In genomic region chr16:154223-155030, GRCh38 we compare ENCODE assay signal across 9 cellular contexts. TPM values are rescaled to one million over a fixed set of nuclear protein-coding genes. Genes with fewer than 3 reads are reported as not detected.
DNase-seq lines count a peak whose midpoint lies in the region; ATAC-seq and TF ChIP-seq lines count a peak whose summit lies in the region.
"Had no signal": no experiment of that assay in that cellular context is flagged by ENCODE, and none has a peak within 500 bp of the region (broad histone marks: within the 10 kb centered on the region; RNA-seq: fewer than 3 reads in every experiment).

No MANE protein-coding gene starts in this region.

- TF ChIP-seq CTCF in Calu3 (IDR thresholded peaks at IDR 0.05; ENCODE audit: unreplicated experiment) (no peak), mammary epithelial cell (conservative IDR thresholded peaks at IDR 0.05 in 1 of 2, IDR thresholded peaks at IDR 0.05 in 1 of 2; ENCODE audit: extremely low read depth in 1 of 2, insufficient read depth in 1 of 2, low read depth in 1 of 2, low read length in 2 of 2) (no peak), lower lobe of right lung (IDR thresholded peaks at IDR 0.05) (no peak), tibial nerve (IDR thresholded peaks at IDR 0.05) (no peak)

- H3K36me3 Mint-ChIP-seq in Calu3 (ENCODE audit: insufficient read depth, unreplicated experiment) = peaks cover 9% of the 10 kb centered on the region

- BruUV-seq in Calu3 (replicated peaks; lab: Mats Ljungman, UMichigan) = no TSS peak
- no TSS peak for BruUV-seq in mammary epithelial cell (replicated peaks; lab: Mats Ljungman, UMichigan)

- H3K36me3 ChIP-seq in mammary epithelial cell (ENCODE audit: insufficient read depth, low read length) (no peaks in the 10 kb centered on the region), lower lobe of right lung (no peaks in the 10 kb centered on the region), tibial nerve (no peaks in the 10 kb centered on the region)

- WGBS in mammary epithelial cell (ENCODE audit: low coverage, missing lambda C conversion rate) = 7% methylated on average over 12 of the region's 57 CpGs
- 1 to 2% methylated on average over 38 of the region's 57 CpGs for WGBS in tibial nerve, 2 donors

- peak overlapping the region; percentile 12 for H3K27ac Mint-ChIP-seq in Calu3 (ENCODE audit: unreplicated experiment)

- H3K27ac ChIP-seq in mammary epithelial cell (ENCODE audit: insufficient read depth, low read depth, low read length) (no peak overlapping the region), lower lobe of right lung (no peak overlapping the region), tibial nerve (peak overlapping the region in 1 of 4 donors; percentile 11)

- in situ Hi-C loops in KBM-7 (cut with MboI; ENCODE audit: low pct_unique_long_range_greater_than_20kb, low sequenced_read_pairs) = no loop called here
- in situ Hi-C loops in mammary epithelial cell (cut with MboI; ENCODE audit: low sequenced_read_pairs in 2 of 2) = no loop called here

- H3K79me2 ChIP-seq in mammary epithelial cell (ENCODE audit: insufficient read depth, low read length) = no peaks in the 10 kb centered on the region

- H3K27me3 ChIP-seq in mammary epithelial cell (ENCODE audit: insufficient read depth, low read length) (no peaks in the 10 kb centered on the region), lower lobe of right lung (ENCODE audit: low read depth) (peaks cover 16% of the 10 kb centered on the region), tibial nerve (peaks cover 0 to 46% of the 10 kb centered on the region in 2 donors)

- CTCF ChIA-PET in Calu3 (lab: Charles Lee) (no interaction called here), mammary epithelial cell (lab: Charles Lee; ENCODE audit: low non-redundant PET) (no interaction called here)

- H3K4me1 Mint-ChIP-seq in Calu3 (ENCODE audit: low read depth, unreplicated experiment) = no peaks in the 10 kb centered on the region

- H4K20me1 ChIP-seq in mammary epithelial cell (ENCODE audit: insufficient read depth, low read length) = no peaks in the 10 kb centered on the region

- no peak for TF ChIP-seq EP300 in tibial nerve (IDR thresholded peaks at IDR 0.05)

- TF ChIP-seq POLR2A in tibial nerve (IDR thresholded peaks at IDR 0.05) = no peak

- intact Hi-C loops in Calu3 (cut with micrococcal nuclease; ENCODE audit: unreplicated experiment) = no loop called here
- intact Hi-C loops in mammary epithelial cell (cut with micrococcal nuclease) = no loop called here
- intact Hi-C loops in lower lobe of right lung (cut with DNase I) = no loop called here

- peak overlapping the region; percentile 6 for H3K9ac ChIP-seq in mammary epithelial cell (ENCODE audit: insufficient read depth, low read length)

- H3K9me3 Mint-ChIP-seq in Calu3 (ENCODE audit: low read depth, unreplicated experiment) = no peaks in the 10 kb centered on the region

- peak overlapping the region; percentile 72 for H3K4me3 Mint-ChIP-seq in Calu3 (ENCODE audit: low read depth, unreplicated experiment)

- peak overlapping the region; percentile 43 to 47 (median 47) for H3K4me3 ChIP-seq in mammary epithelial cell (replicated peaks in 1 of 3; ENCODE audit: insufficient read depth in 1 of 3, low read depth in 2 of 3, low read length in 3 of 3)
- peak overlapping the region; percentile 59 for H3K4me3 ChIP-seq in lower lobe of right lung
- H3K4me3 ChIP-seq in tibial nerve = peak overlapping the region; percentile 25 to 51 (median 48)

- H3K27me3 Mint-ChIP-seq in Calu3 (ENCODE audit: unreplicated experiment) = peaks cover 73% of the 10 kb centered on the region

- peak overlapping the region; percentile 92 for H2AFZ ChIP-seq in mammary epithelial cell (ENCODE audit: low read depth, low read length)

- DNase-seq in Calu3 (no peak), KBM-7 (peak; percentile 39), mammary epithelial cell (peak; percentile 46), lower lobe of right lung (no peak), tibial nerve (ENCODE audit: low spot score in 2 of 2) (no peak), activated gamma-delta T cell treated with Interleukin-2 at 50 U/mL for 16 hours (no peak)

- dilution Hi-C loops in mammary epithelial cell (cut with HindIII; ENCODE audit: low sequenced_read_pairs) = no loop called here

- H3K4me2 ChIP-seq in mammary epithelial cell (ENCODE audit: insufficient read depth, low read depth, low read length) = peak overlapping the region; percentile 94

- peak; percentile 52 to 75 for ATAC-seq in lower lobe of right lung
- no peak for ATAC-seq in HG03039 (IDR thresholded peaks at IDR 0.05; ENCODE audit: unreplicated experiment)
- no peak for ATAC-seq in HG02885 (IDR thresholded peaks at IDR 0.05; ENCODE audit: poor library complexity, unreplicated experiment)

- no peaks in the 10 kb centered on the region for H3K9me3 ChIP-seq in mammary epithelial cell (replicated peaks; ENCODE audit: insufficient read depth, low read length)
- H3K9me3 ChIP-seq in lower lobe of right lung = no peaks in the 10 kb centered on the region
- no peaks in the 10 kb centered on the region for H3K9me3 ChIP-seq in tibial nerve

- H3K4me1 ChIP-seq in mammary epithelial cell (ENCODE audit: insufficient read depth, low read length) (peaks cover 6% of the 10 kb centered on the region), lower lobe of right lung (peaks cover 9% of the 10 kb centered on the region), tibial nerve (peaks cover 0 to 11% (median 9%) of the 10 kb centered on the region in 4 donors)

RNA-seq across cellular contexts. Expression of gene HBZ, which starts 2.0 kb away (rescaled TPM):
- not detected in 2 replicates for total RNA-seq in Calu3 (2022)
- total RNA-seq in mammary epithelial cell = not detected
- not detected for polyA plus RNA-seq in mammary epithelial cell
- polyA minus RNA-seq in mammary epithelial cell = not detected
- not detected for total RNA-seq in lower lobe of right lung
- total RNA-seq in tibial nerve = not detected
- total RNA-seq: renal cortical epithelial cell had no signal

RNA-seq across cellular contexts. Expression of gene HBM, which starts 11.4 kb away (rescaled TPM):
- total RNA-seq in Calu3 (2022) (not detected in 2 replicates), mammary epithelial cell (not detected), lower lobe of right lung (not detected), tibial nerve (1 to 10 TPM in 1 of 4 donors, not detected in 3; 3.3 TPM)
- not detected for polyA plus RNA-seq in mammary epithelial cell
- not detected for polyA minus RNA-seq in mammary epithelial cell
- total RNA-seq: renal cortical epithelial cell had no signal

RNA-seq across cellular contexts. Expression of gene NPRL3, which starts 16.0 kb away (rescaled TPM):
- total RNA-seq in Calu3 (2022) (51.8 and 53.2 TPM in 2 replicates), mammary epithelial cell (10 to 100 TPM; 13.3 to 44.5 TPM), lower lobe of right lung (29.1 TPM), tibial nerve (10 to 100 TPM; 32.1 to 40.8 (median 36.7) TPM)
- 15.7 TPM for polyA plus RNA-seq in mammary epithelial cell
- 56.5 TPM for polyA minus RNA-seq in mammary epithelial cell

RNA-seq across cellular contexts. Expression of gene HBA2, which starts 18.2 kb away (rescaled TPM):
- total RNA-seq in Calu3 (2022) (not detected in 2 replicates), mammary epithelial cell (not detected), lower lobe of right lung (232 TPM), tibial nerve (100 to 1,000 TPM in 2 of 4 donors, 10 to 100 TPM in 2; 10.1 to 495 (median 102) TPM)
- polyA plus RNA-seq in mammary epithelial cell = not detected
- 2.5 TPM for polyA minus RNA-seq in mammary epithelial cell
- total RNA-seq: renal cortical epithelial cell had no signal

RNA-seq across cellular contexts. Expression of gene HBA1, which starts 22.1 kb away (rescaled TPM):
- total RNA-seq in Calu3 (2022) (not detected in 2 replicates), mammary epithelial cell (1 to 10 TPM in 1 of 2 donors, not detected in 1; 1.9 TPM), lower lobe of right lung (217 TPM), tibial nerve (100 to 1,000 TPM in 1 of 4 donors, 10 to 100 TPM in 2, not detected in 1; 48.4 to 135 (median 81.6) TPM)
- 1.3 TPM for polyA plus RNA-seq in mammary epithelial cell
- polyA minus RNA-seq in mammary epithelial cell = not detected
- total RNA-seq: renal cortical epithelial cell had no signal

Comparison
In these comparisons a context has a peak if more than half of its experiments do, and no peak if none do; other contexts are left out.
1. DNase-seq: peak in KBM-7 (single experiment) and mammary epithelial cell (single experiment); none in Calu3 (single experiment), lower lobe of right lung (single experiment), tibial nerve (0 of 2) and activated gamma-delta T cell treated with Interleukin-2 at 50 U/mL for 16 hours (single experiment).
2. ATAC-seq: peak in lower lobe of right lung (2 of 2); none in HG03039 (single experiment) and HG02885 (single experiment).
3. Peak in every context shown above with its lines, with median percentiles within 50 percentile points of each other: H3K4me3 ChIP-seq.